21 cellular contexts compared by ENCODE assay signal in the genomic region with DNA sequence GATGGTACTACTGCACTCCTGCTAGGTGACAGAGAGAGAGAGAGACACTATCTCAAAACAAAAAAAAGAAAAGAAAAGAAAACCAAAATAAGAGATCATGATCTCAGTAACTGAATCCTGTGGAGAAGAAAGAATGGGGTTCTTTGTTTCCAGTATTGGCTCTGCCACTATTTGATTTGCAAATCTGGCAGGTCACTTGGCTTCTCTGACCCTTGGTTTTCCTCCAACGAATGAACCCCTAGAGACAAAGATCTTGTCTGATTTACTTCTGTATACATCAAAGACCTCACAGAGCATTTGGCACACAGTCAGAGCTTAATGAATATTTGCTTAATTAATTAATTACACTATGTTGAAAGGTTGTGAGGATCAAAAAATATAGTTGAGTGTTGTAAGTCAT. TPM values are rescaled to one million over a fixed set of nuclear protein-coding genes. Genes with fewer than 3 reads are reported as not detected.
DNase-seq lines count a peak whose midpoint lies in the region; ATAC-seq, FAIRE-seq and TF ChIP-seq lines count a peak whose summit lies in the region.
"Had no signal": no experiment of that assay in that cellular context is flagged by ENCODE, and none has a peak within 500 bp of the region (broad histone marks: within the 10 kb centered on the region; RNA-seq: fewer than 3 reads in every experiment).

No MANE protein-coding gene starts in this region.

- no peak for DNase-seq in A549 (ENCODE audit: low read depth in 1 of 2, low spot score in 1 of 2)
- peak; percentile 99 for DNase-seq in NCI-H526 treated with DMSO at 0.1 percent for 48 hours (lab: John Stamatoyannopoulos, UW)
- DNase-seq in dorsolateral prefrontal cortex: no peak
- peak; percentile 61 for DNase-seq in midbrain (lab: John Stamatoyannopoulos, UW)
- no peak for DNase-seq in GM19238 (ENCODE audit: insufficient read length, low spot score)
- no peak for DNase-seq in CD4-positive, alpha-beta memory T cell
- no peak for DNase-seq in SW480 (ENCODE audit: low spot score)
- DNase-seq in cardiac septum (ENCODE audit: low spot score): no peak
- DNase-seq: DMS53, NCI-H1417, NCI-H1694 treated with DMSO at 0.1 percent for 48 hours, NCI-H2081 treated with DMSO at 0.1 percent for 48 hours, NCI-H446 treated with DMSO at 0.1 percent for 48 hours, NCI-H748 treated with DMSO at 0.1 percent for 48 hours, PC-9, RPMI8226, SIG-M5 had no signal

- no peak for ATAC-seq in A549

- H3K4me2 ChIP-seq in A549: no peak overlapping the region
- H3K4me2 ChIP-seq: PC-9 had no signal

- no peaks in the 10 kb centered on the region for H3K4me1 Mint-ChIP-seq in CD4-positive, alpha-beta memory T cell

- no peak overlapping the region for H3K27ac Mint-ChIP-seq in CD4-positive, alpha-beta memory T cell
- H3K27ac Mint-ChIP-seq: IgD-negative memory B cell had no signal

- H3K4me3 Mint-ChIP-seq in CD4-positive, alpha-beta memory T cell: no peak overlapping the region
- H3K4me3 Mint-ChIP-seq: IgD-negative memory B cell had no signal

- H3K27me3 ChIP-seq in dorsolateral prefrontal cortex: no peaks in the 10 kb centered on the region
- no peaks in the 10 kb centered on the region for H3K27me3 ChIP-seq in CD4-positive, alpha-beta memory T cell (ENCODE audit: insufficient read depth, low read length)

- no peak for FAIRE-seq in A549 (lab: Jason Lieb, UNC)
- FAIRE-seq: GM18507 had no signal

- H3K27ac ChIP-seq in A549: no peak overlapping the region
- H3K27ac ChIP-seq in dorsolateral prefrontal cortex: peak overlapping the region; percentile 4 to 98 (median 94)
- no peak overlapping the region for H3K27ac ChIP-seq in CD4-positive, alpha-beta memory T cell (ENCODE audit: low read depth, low read length)
- H3K27ac ChIP-seq: 22Rv1, C4-2B, PC-9 had no signal

- no peaks in the 10 kb centered on the region for H3K36me3 Mint-ChIP-seq in CD4-positive, alpha-beta memory T cell

- H3K4me3 ChIP-seq in A549 (no peak overlapping the region), dorsolateral prefrontal cortex (peak overlapping the region in 4 of 59 donors; percentile 2 to 18 (median 7))
- no peak overlapping the region for H3K4me3 ChIP-seq in CD4-positive, alpha-beta memory T cell (ENCODE audit: low read length in 2 of 2)
- H3K4me3 ChIP-seq: PC-9 had no signal

- peaks cover 9 to 16% of the 10 kb centered on the region in 2 donors for H3K27me3 Mint-ChIP-seq in CD4-positive, alpha-beta memory T cell

- TF ChIP-seq CTCF in A549 (IDR thresholded peaks at IDR 0.05) (no peak), dorsolateral prefrontal cortex (IDR thresholded peaks at IDR 0.05 in 54 of 56, conservative IDR thresholded peaks at IDR 0.05 in 2 of 56; ENCODE audit: low read depth in 1 of 56, partially characterized antibody in 56 of 56) (peak in 1 of 56 donors; percentile 15)

- CTCF ChIA-PET in A549 (lab: Yijun Ruan, JAX): interaction anchor here (1.0 kb wide), 1 partner anchor 102 kb away, joined by 4 read pairs; no protein-coding TSS in a partner anchor
- CTCF ChIA-PET in CD4-positive, alpha-beta memory T cell (lab: Charles Lee; ENCODE audit: partially characterized antibody): no interaction called here

- no peaks in the 10 kb centered on the region for H3K36me3 ChIP-seq in CD4-positive, alpha-beta memory T cell (ENCODE audit: insufficient read depth, low read length)

- TF ChIP-seq EP300 in A549 (IDR thresholded peaks at IDR 0.05): no peak

- POLR2A ChIA-PET in A549 (lab: Yijun Ruan, JAX): no interaction called here
- POLR2A ChIA-PET in CD4-positive, alpha-beta memory T cell (lab: Charles Lee; ENCODE audit: partially characterized antibody): no interaction called here

- no peak for TF ChIP-seq RAD21 in A549 (conservative IDR thresholded peaks at IDR 0.05 in 1 of 2, IDR thresholded peaks at IDR 0.05 in 1 of 2)

- intact Hi-C loops in dorsolateral prefrontal cortex (cut with DNase I): loop anchor here (2.0 to 5.0 kb wide), 2 partner anchors 102 to 148 kb away; a partner anchor contains a TSS
- intact Hi-C loops in CD4-positive, alpha-beta memory T cell (cut with micrococcal nuclease): no loop called here
- intact Hi-C loops in cardiac septum (cut with DNase I): no loop called here

- 2% methylated on average over 1 of the region's 1 CpG for WGBS in A549 (ENCODE audit: missing lambda C conversion rate)

- TF ChIP-seq POLR2A in A549 (IDR thresholded peaks at IDR 0.05; ENCODE audit: low read length): no peak

- H3K9me3 Mint-ChIP-seq in CD4-positive, alpha-beta memory T cell: no peaks in the 10 kb centered on the region
- H3K9me3 Mint-ChIP-seq: IgD-negative memory B cell had no signal

- no peaks in the 10 kb centered on the region for H3K9me3 ChIP-seq in A549
- H3K9me3 ChIP-seq in CD4-positive, alpha-beta memory T cell (ENCODE audit: control insufficient read depth in 1 of 2, low read length in 2 of 2): no peaks in the 10 kb centered on the region

- no peaks in the 10 kb centered on the region for H3K4me1 ChIP-seq in A549
- no peaks in the 10 kb centered on the region for H3K4me1 ChIP-seq in CD4-positive, alpha-beta memory T cell (ENCODE audit: insufficient read depth, low read length)

TF ChIP-seq in A549, 52 proteins besides CTCF, POLR2A, EP300 and RAD21:
- TF ChIP-seq RNF2 (IDR thresholded peaks at IDR 0.05; ENCODE audit: borderline replicate concordance, low read depth) (0 out of 2 replicates have a peak, but pooled peaks have one; percentile 38), SMC3 (IDR thresholded peaks at IDR 0.05) (no peak), BHLHE40 (IDR thresholded peaks at IDR 0.05; ENCODE audit: low read depth, low read length) (no peak), ZFP36 (IDR thresholded peaks at IDR 0.05; ENCODE audit: borderline replicate concordance, partially characterized antibody) (no peak), CHD4 (IDR thresholded peaks at IDR 0.05; ENCODE audit: borderline replicate concordance) (no peak)

RNA-seq across cellular contexts. Expression of a gene that starts 47.9 kb away (rescaled TPM):
- polyA plus RNA-seq in A549 (2011; rRNA removed): 26.5 and 45.3 TPM in 2 replicates
- 7.2 and 10.6 TPM in 2 replicates for polyA plus RNA-seq in A549 (2012; cell fraction: cytosol; rRNA removed)
- 8.8 and 9.6 TPM in 2 replicates for polyA plus RNA-seq in A549 (2012; cell fraction: nucleus; rRNA removed)
- polyA plus RNA-seq in A549 (2017; fragmentation: RNase III; extraction: RNeasy Plus Mini Kit Qiagen cat#74134 plus additional on column Dnase treatment): 10.8 to 11.9 TPM (median 11.8 TPM) in 3 replicates
- 44.9 and 46.3 TPM in 2 replicates for polyA minus RNA-seq in A549 (2011; rRNA and poly(A)+ RNA removed)
- total RNA-seq in dorsolateral prefrontal cortex: 100 to 1,000 TPM in 109 of 120 experiments, 10 to 100 TPM in 11; 75.6 to 169 (median 124) TPM
- total RNA-seq in CD4-positive, alpha-beta memory T cell: 10 to 100 TPM; 13.8 to 14.0 TPM
- 1 to 10 TPM; 1.2 to 1.8 TPM for polyA plus RNA-seq in CD4-positive, alpha-beta memory T cell
- 21.4 TPM for total RNA-seq in cardiac septum

Comparison
In these comparisons a context has a peak if more than half of its experiments do, and no peak if none do; other contexts are left out.
1. DNase-seq: peak in NCI-H526 treated with DMSO at 0.1 percent for 48 hours (single experiment) and midbrain (single experiment); none in A549 (0 of 2), dorsolateral prefrontal cortex (0 of 10), GM19238 (single experiment), CD4-positive, alpha-beta memory T cell (0 of 5), SW480 (single experiment) and cardiac septum (single experiment).
2. H3K27ac ChIP-seq: peak in dorsolateral prefrontal cortex (59 of 59); none in A549 (0 of 2) and CD4-positive, alpha-beta memory T cell (single experiment).
3. intact Hi-C loops: an anchor here in dorsolateral prefrontal cortex (2.0 to 5.0 kb wide); none called in CD4-positive, alpha-beta memory T cell and cardiac septum.